ENCODE assay signal across 32 cellular contexts in the genomic region with DNA sequence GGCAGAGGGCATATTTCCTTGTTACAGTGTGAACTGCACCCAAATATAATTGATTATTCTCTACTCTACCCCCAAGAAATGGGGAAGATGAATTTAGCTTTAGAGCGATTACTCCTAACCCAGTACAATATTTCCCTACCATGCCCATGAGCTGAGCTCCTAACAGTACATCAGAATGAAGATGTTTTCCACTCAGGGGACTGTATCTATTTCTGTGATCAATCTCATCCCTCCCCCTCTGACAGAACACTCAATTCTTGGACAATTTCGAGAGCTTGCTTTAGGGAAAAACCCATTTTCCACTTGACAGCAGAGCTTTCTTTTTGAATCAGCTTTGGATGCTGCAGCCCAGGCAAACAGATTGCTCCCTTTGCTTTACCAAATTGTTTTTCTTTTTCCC. TPM values are rescaled to one million over a fixed set of nuclear protein-coding genes. Genes with fewer than 3 reads are reported as not detected.
"Had no signal": no experiment of that assay in that cellular context is flagged by ENCODE, and none has a peak within 500 bp of the region (broad histone marks: within the 10 kb centered on the region; RNA-seq: fewer than 3 reads in every experiment).

No MANE protein-coding gene starts in this region.

- ATAC-seq: foreskin keratinocyte, heart left ventricle, left colon had no signal

- H3K4me3 ChIP-seq: breast epithelium, esophagus muscularis mucosa, heart left ventricle, right atrium auricular region, thoracic aorta had no signal

- DNase-seq: activated B cell treated with CpG ODN at 0.5 μM for 24 hours; activated CD4-positive, alpha-beta T cell treated with anti-CD3 and anti-CD28 coated beads, Interleukin-2, amount 50 U/mL, for 1 hour; activated CD8-positive, alpha-beta memory T cell treated with anti-CD3 and anti-CD28 coated beads, Interleukin-2, amount 50 U/mL, for 4 hours; activated gamma-delta T cell; activated T-cell treated with anti-CD3 and anti-CD28 coated beads, Interleukin-2, amount 50 U/mL, for 48 hours; central memory CD4-positive, alpha-beta T cell; dermis blood vessel endothelial cell; effector CD4-positive, alpha-beta T cell; foreskin keratinocyte; heart left ventricle; hypothalamus; immature natural killer cell; kidney; left colon; mammary epithelial cell; naive B cell; stimulated activated CD4-positive, alpha-beta T cell treated with anti-CD3 and anti-CD28 coated beads, Interleukin-15, amount 100 ng/mL, for 24 hours; stimulated activated CD4-positive, alpha-beta T cell treated with anti-CD3 and anti-CD28 coated beads, Interleukin-2, amount 100 ng/mL, for 24 hours; stimulated activated naive CD4-positive, alpha-beta T cell; trophoblast cell had no signal

- H3K27me3 ChIP-seq: breast epithelium, esophagus muscularis mucosa, foreskin keratinocyte had no signal

- H3K36me3 ChIP-seq: breast epithelium, esophagus muscularis mucosa, heart left ventricle, right atrium auricular region, thoracic aorta had no signal

- H3K4me3 Mint-ChIP-seq: activated B cell treated with CpG ODN at 0.5 μM for 24 hours; immature natural killer cell; mesothelial cell of epicardium; naive B cell; neural crest cell; T-helper 2 cell treated with Interferon-gamma antibody and Interleukin-4, amounts not matched to agents 5 μg/mL and 100 μg/mL, for 36 hours had no signal

- H3K4me1 ChIP-seq: breast epithelium, esophagus muscularis mucosa, foreskin keratinocyte, heart left ventricle, right atrium auricular region had no signal

- H3K36me3 Mint-ChIP-seq: immature natural killer cell, mesothelial cell of epicardium, naive B cell had no signal

- H3K9me3 Mint-ChIP-seq: activated B cell treated with CpG ODN at 0.5 μM for 24 hours, mesothelial cell of epicardium, naive B cell, neural crest cell had no signal

- H3K27ac Mint-ChIP-seq: activated B cell treated with CpG ODN at 0.5 μM for 24 hours; immature natural killer cell; mesothelial cell of epicardium; T-helper 2 cell treated with Interferon-gamma antibody and Interleukin-4, amounts not matched to agents 5 μg/mL and 100 μg/mL, for 36 hours had no signal

- H3K27ac ChIP-seq: breast epithelium, esophagus muscularis mucosa, foreskin keratinocyte, heart left ventricle, right atrium auricular region, thoracic aorta had no signal

- H3K9me3 ChIP-seq: breast epithelium, esophagus muscularis mucosa, heart left ventricle, right atrium auricular region, thoracic aorta had no signal

- H3K4me1 Mint-ChIP-seq: activated B cell treated with CpG ODN at 0.5 μM for 24 hours, immature natural killer cell, naive B cell, neural crest cell had no signal

RNA-seq across cellular contexts. Expression of a gene that starts 24.7 kb away (rescaled TPM):
- total RNA-seq: activated B cell treated with CpG ODN at 0.5 μM for 24 hours, breast epithelium, dermis blood vessel endothelial cell, esophagus muscularis mucosa, foreskin keratinocyte, heart left ventricle, kidney, left colon, liver, mammary epithelial cell, mesothelial cell of epicardium, neural crest cell, omental fat pad, pulmonary artery endothelial cell, right atrium auricular region, subcutaneous adipose tissue, thoracic aorta had no signal
- polyA plus RNA-seq: heart left ventricle, immature natural killer cell, liver, mammary epithelial cell had no signal

RNA-seq across cellular contexts. Expression of a gene that starts 49.1 kb away (rescaled TPM):
- total RNA-seq: activated B cell treated with CpG ODN at 0.5 μM for 24 hours; activated CD8-positive, alpha-beta memory T cell treated with anti-CD3 and anti-CD28 coated beads for 36 hours; breast epithelium; dermis blood vessel endothelial cell; esophagus muscularis mucosa; foreskin keratinocyte; heart left ventricle; kidney; left colon; liver; mammary epithelial cell; mesothelial cell of epicardium; neural crest cell; omental fat pad; pulmonary artery endothelial cell; right atrium auricular region; subcutaneous adipose tissue; thoracic aorta had no signal
- polyA plus RNA-seq: foreskin keratinocyte, heart left ventricle, immature natural killer cell, liver, mammary epithelial cell had no signal
